In genomic region chr11:130427581-130428211, GRCh38 we compare ENCODE assay signal across 10 cellular contexts. TPM values are rescaled to one million over a fixed set of nuclear protein-coding genes. Genes with fewer than 3 reads are reported as not detected.
A peak's percentile ranks its signal among the peaks of the same experiment; 100 is the strongest.
DNase-seq lines count a peak whose midpoint lies in the region; ATAC-seq, FAIRE-seq and TF ChIP-seq lines count a peak whose summit lies in the region.
"Had no signal": no experiment of that assay in that cellular context is flagged by ENCODE, and none has a peak within 500 bp of the region (broad histone marks: within the 10 kb centered on the region; RNA-seq: fewer than 3 reads in every experiment).

No MANE protein-coding gene starts in this region.

- WGBS in ectodermal cell, 2 experiments: 1% methylated on average over 72 of the region's 72 CpGs

- peak overlapping the region; percentile 38 for H2AFZ ChIP-seq in ACC112 (ENCODE audit: low read length, unreplicated experiment)

- DNase-seq in KBM-7: peak; percentile 48
- no peak for DNase-seq in GM12891 (ENCODE audit: insufficient read length, low spot score)
- DNase-seq in stimulated activated CD4-positive, alpha-beta T cell treated with anti-CD3 and anti-CD28 coated beads, Interleukin-1b, Interleukin-23, amount 100 ng/mL, for 48 hours: no peak
- DNase-seq: activated T-cell treated with anti-CD3 and anti-CD28 coated beads for 4 hours had no signal

- H3K4me3 ChIP-seq in ACC112 (ENCODE audit: low read depth, low read length): peak overlapping the region; percentile 63
- peak overlapping the region; percentile 41 for H3K4me3 ChIP-seq in ectodermal cell (ENCODE audit: insufficient read depth, low read depth, low read length)
- H3K4me3 ChIP-seq in muscle layer of duodenum (ENCODE audit: low read depth in 1 of 2, low read length in 2 of 2): peak overlapping the region; percentile 52 to 71

- H3K27ac ChIP-seq in ACC112 (ENCODE audit: low read depth, low read length) (no peak overlapping the region), ectodermal cell (ENCODE audit: insufficient read depth, low read depth, low read length, poor library complexity, severe bottlenecking) (no peak overlapping the region), muscle layer of duodenum (ENCODE audit: low read length) (no peak overlapping the region)
- H3K27ac ChIP-seq: KMS-11 had no signal

- H3K4me1 ChIP-seq in ACC112 (ENCODE audit: control insufficient read depth, insufficient read depth, low read length, unreplicated experiment) (peaks cover 3% of the 10 kb centered on the region), ectodermal cell (ENCODE audit: control insufficient read depth, insufficient read depth, low read length) (peaks cover 3% of the 10 kb centered on the region), muscle layer of duodenum (ENCODE audit: control insufficient read depth in 1 of 2, insufficient read depth in 2 of 2, low read length in 2 of 2) (peaks cover 0 to 22% of the 10 kb centered on the region in 2 donors)

- peaks cover 69% of the 10 kb centered on the region for H3K27me3 ChIP-seq in ACC112 (ENCODE audit: insufficient read depth, low read length)
- H3K27me3 ChIP-seq in ectodermal cell (ENCODE audit: control insufficient read depth, insufficient read depth, low read length, poor library complexity, severe bottlenecking): peaks cover 67% of the 10 kb centered on the region
- peaks cover 13% of the 10 kb centered on the region for H3K27me3 ChIP-seq in muscle layer of duodenum (ENCODE audit: low read depth, low read length)

- no peak for ATAC-seq in esophagus mucosa
- no peak for ATAC-seq in GM19467 (IDR thresholded peaks at IDR 0.05; ENCODE audit: unreplicated experiment)

- in situ Hi-C loops in KBM-7 (cut with MboI; ENCODE audit: low pct_unique_long_range_greater_than_20kb, low sequenced_read_pairs): loop anchor here (10.0 to 25.0 kb wide), 2 partner anchors 213 to 435 kb away; no protein-coding TSS in a partner anchor

- FAIRE-seq in GM12891 (lab: Jason Lieb, UNC): no peak

- H3K9me3 ChIP-seq in ectodermal cell (ENCODE audit: control insufficient read depth, low read length) (no peaks in the 10 kb centered on the region), muscle layer of duodenum (ENCODE audit: control insufficient read depth in 1 of 2, low read length in 2 of 2) (no peaks in the 10 kb centered on the region)

- TF ChIP-seq POLR2A in GM12891 (IDR thresholded peaks at IDR 0.05; ENCODE audit: low read depth, low read length): no peak

- H3K36me3 ChIP-seq in ACC112 (ENCODE audit: insufficient read depth, low read length) (no peaks in the 10 kb centered on the region), ectodermal cell (ENCODE audit: control insufficient read depth, insufficient read depth, low read length) (no peaks in the 10 kb centered on the region), muscle layer of duodenum (ENCODE audit: control insufficient read depth in 1 of 2, insufficient read depth in 2 of 2, low read length in 2 of 2) (no peaks in the 10 kb centered on the region)

- no peaks in the 10 kb centered on the region for H3K79me2 ChIP-seq in ACC112 (ENCODE audit: control insufficient read depth, insufficient read depth, low read length, unreplicated experiment)

TF ChIP-seq in GM12891, 5 proteins besides CTCF, POLR2A, EP300 and RAD21:
- no peak for TF ChIP-seq POU2F2 (IDR thresholded peaks at IDR 0.05; ENCODE audit: low read depth, low read length)
- TF ChIP-seq SPI1 (IDR thresholded peaks at IDR 0.05; ENCODE audit: low read depth, low read length): no peak
- TF ChIP-seq PAX5 (IDR thresholded peaks at IDR 0.05; ENCODE audit: insufficient read depth, low read length, severe bottlenecking): no peak
- no peak for TF ChIP-seq POLR2AphosphoS5 (IDR thresholded peaks at IDR 0.05; ENCODE audit: low read depth, low read length)

RNA-seq across cellular contexts. Expression of gene ADAMTS8, which starts 0.7 kb away (rescaled TPM):
- 0.44 TPM for polyA plus RNA-seq in ectodermal cell (2013, experiment 1 of 4)
- 0.50 TPM for polyA plus RNA-seq in ectodermal cell (2013, experiment 2 of 4)
- polyA plus RNA-seq in ectodermal cell (2013, experiment 3 of 4): 0.53 TPM
- 0.65 TPM for polyA plus RNA-seq in ectodermal cell (2013, experiment 4 of 4)
- total RNA-seq in esophagus mucosa: 0.56 TPM
- polyA plus RNA-seq in GM12891 (2012; ENCODE audit: low read depth, missing spikeins): not detected

RNA-seq across cellular contexts. Expression of gene ADAMTS15, which starts 20.7 kb away (rescaled TPM):
- 4.2 TPM for polyA plus RNA-seq in ectodermal cell (2013, experiment 1 of 4)
- polyA plus RNA-seq in ectodermal cell (2013, experiment 2 of 4): 4.1 TPM
- 3.6 TPM for polyA plus RNA-seq in ectodermal cell (2013, experiment 3 of 4)
- polyA plus RNA-seq in ectodermal cell (2013, experiment 4 of 4): 5.2 TPM
- 2.0 TPM for total RNA-seq in esophagus mucosa
- not detected for polyA plus RNA-seq in GM12891 (2012; ENCODE audit: low read depth, missing spikeins)
